ENCODE assay signal across 12 cellular contexts in genomic region chr5:180817847-180818246, GRCh38. TPM values are rescaled to one million over a fixed set of nuclear protein-coding genes. Genes with fewer than 3 reads are reported as not detected.
DNase-seq lines count a peak whose midpoint lies in the region; ATAC-seq and TF ChIP-seq lines count a peak whose summit lies in the region.
"Had no signal": no experiment of that assay in that cellular context is flagged by ENCODE, and none has a peak within 500 bp of the region (broad histone marks: within the 10 kb centered on the region; RNA-seq: fewer than 3 reads in every experiment).

No MANE protein-coding gene starts in this region.

- H3K36me3 ChIP-seq in left ventricle myocardium inferior = no peaks in the 10 kb centered on the region
- no peaks in the 10 kb centered on the region for H3K36me3 ChIP-seq in gastroesophageal sphincter
- no peaks in the 10 kb centered on the region for H3K36me3 ChIP-seq in uterus

- TF ChIP-seq POLR2A in gastroesophageal sphincter (IDR thresholded peaks at IDR 0.05) (no peak), uterus (IDR thresholded peaks at IDR 0.05) (no peak)

- H3K36me3 Mint-ChIP-seq in progenitor cell of endocrine pancreas (ENCODE audit: insufficient read depth) = no peaks in the 10 kb centered on the region

- H3K27me3 ChIP-seq in left ventricle myocardium inferior (ENCODE audit: low read depth) (no peaks in the 10 kb centered on the region), gastroesophageal sphincter (peaks cover 4% of the 10 kb centered on the region), uterus (no peaks in the 10 kb centered on the region)

- no peaks in the 10 kb centered on the region for H3K27me3 Mint-ChIP-seq in progenitor cell of endocrine pancreas

- TF ChIP-seq CTCF in left ventricle myocardium inferior (IDR thresholded peaks at IDR 0.05; ENCODE audit: borderline replicate concordance) (no peak), gastroesophageal sphincter (IDR thresholded peaks at IDR 0.05) (no peak), progenitor cell of endocrine pancreas (IDR thresholded peaks at IDR 0.05; ENCODE audit: unreplicated experiment) (no peak), uterus (IDR thresholded peaks at IDR 0.05) (no peak)

- no peak for TF ChIP-seq EP300 in gastroesophageal sphincter (IDR thresholded peaks at IDR 0.05)

- no peak for DNase-seq in left ventricle myocardium inferior
- no peak for DNase-seq in Right ventricle myocardium superior
- DNase-seq in progenitor cell of endocrine pancreas (ENCODE audit: low spot score, unreplicated experiment) = no peak
- DNase-seq in uterus = no peak
- DNase-seq in NCI-H1694 treated with DMSO at 0.1 percent for 48 hours (lab: John Stamatoyannopoulos, UW) = no peak
- DNase-seq in foreskin melanocyte = no peak
- no peak for DNase-seq in NCI-H128 (lab: John Stamatoyannopoulos, UW; ENCODE audit: unreplicated experiment)
- DNase-seq: activated CD8-positive, alpha-beta memory T cell treated with anti-CD3 and anti-CD28 coated beads, Interleukin-2, amount 50 U/mL, for 4 hours; NCI-H1092; substantia nigra had no signal

- peaks cover 69% of the 10 kb centered on the region for H3K4me1 ChIP-seq in left ventricle myocardium inferior
- peaks cover 0 to 56% (median 12%) of the 10 kb centered on the region in 3 donors for H3K4me1 ChIP-seq in gastroesophageal sphincter
- peaks cover 3 to 10% of the 10 kb centered on the region in 2 donors for H3K4me1 ChIP-seq in uterus

- no peak overlapping the region for H3K4me3 Mint-ChIP-seq in progenitor cell of endocrine pancreas (ENCODE audit: low read depth)
- H3K4me3 Mint-ChIP-seq: T-helper 1 cell treated with Interleukin-12 subunit alpha and Interleukin-12 subunit beta and Interleukin-4 antibody, amounts not matched to agents 30 μg/mL and 1 μg/mL, for 36 hours had no signal

- peak overlapping the region; percentile 78 for H3K27ac Mint-ChIP-seq in progenitor cell of endocrine pancreas
- H3K27ac Mint-ChIP-seq: T-helper 1 cell treated with Interleukin-12 subunit alpha and Interleukin-12 subunit beta and Interleukin-4 antibody, amounts not matched to agents 30 μg/mL and 1 μg/mL, for 36 hours had no signal

- intact Hi-C loops in left ventricle myocardium inferior (cut with micrococcal nuclease) = no loop called here
- intact Hi-C loops in Right ventricle myocardium superior (cut with DNase I) = no loop called here
- intact Hi-C loops in uterus (cut with DNase I; ENCODE audit: low total_unique reads) = no loop called here

- 56 to 78% methylated on average over 3 to 7 of the region's 7 CpGs for WGBS in gastroesophageal sphincter (ENCODE audit: low coverage in 1 of 2), 2 donors

- H3K4me3 ChIP-seq in left ventricle myocardium inferior (peak overlapping the region; percentile 27), gastroesophageal sphincter (no peak overlapping the region), uterus (no peak overlapping the region)

- H3K27ac ChIP-seq in left ventricle myocardium inferior (replicated peaks) (peak overlapping the region; percentile 100), gastroesophageal sphincter (peak overlapping the region in 3 of 4 donors; percentile 59 to 70 (median 65)), uterus (peak overlapping the region; percentile 76 to 81)

- H3K9me3 ChIP-seq in left ventricle myocardium inferior (replicated peaks) = no peaks in the 10 kb centered on the region
- no peaks in the 10 kb centered on the region for H3K9me3 ChIP-seq in gastroesophageal sphincter
- no peaks in the 10 kb centered on the region for H3K9me3 ChIP-seq in uterus

- H3K9me3 Mint-ChIP-seq in progenitor cell of endocrine pancreas (ENCODE audit: low read depth) = no peaks in the 10 kb centered on the region
- H3K9me3 Mint-ChIP-seq: T-helper 1 cell treated with Interleukin-12 subunit alpha and Interleukin-12 subunit beta and Interleukin-4 antibody, amounts not matched to agents 30 μg/mL and 1 μg/mL, for 36 hours had no signal

- ATAC-seq in Right ventricle myocardium superior (ENCODE audit: poor library complexity) (no peak), gastroesophageal sphincter (no peak)

- peaks cover 23% of the 10 kb centered on the region for H3K4me1 Mint-ChIP-seq in progenitor cell of endocrine pancreas (ENCODE audit: low read depth)

RNA-seq across cellular contexts. Expression of gene MGAT1, which starts 15.2 kb away (rescaled TPM):
- total RNA-seq in left ventricle myocardium inferior = 60.4 TPM
- total RNA-seq in Right ventricle myocardium superior = 66.2 TPM
- total RNA-seq in gastroesophageal sphincter = 100 to 1,000 TPM; 122 to 196 (median 159) TPM
- 63.8 and 66.9 TPM in 2 replicates for total RNA-seq in progenitor cell of endocrine pancreas
- total RNA-seq in uterus = 100 to 1,000 TPM in 2 of 4 donors, 10 to 100 TPM in 2; 67.6 to 136 (median 99.5) TPM

RNA-seq across cellular contexts. Expression of gene ZFP62, which starts 43.2 kb away (rescaled TPM):
- total RNA-seq in left ventricle myocardium inferior (15.9 TPM), Right ventricle myocardium superior (16.6 TPM), gastroesophageal sphincter (10 to 100 TPM; 19.1 to 34.9 (median 21.4) TPM), progenitor cell of endocrine pancreas (62.0 and 63.1 TPM in 2 replicates), uterus (10 to 100 TPM in 3 of 4 donors, 1 to 10 TPM in 1; 8.5 to 43.6 (median 34.6) TPM)
